ENCODE assay signal across 2 cellular contexts in the genomic region with DNA sequence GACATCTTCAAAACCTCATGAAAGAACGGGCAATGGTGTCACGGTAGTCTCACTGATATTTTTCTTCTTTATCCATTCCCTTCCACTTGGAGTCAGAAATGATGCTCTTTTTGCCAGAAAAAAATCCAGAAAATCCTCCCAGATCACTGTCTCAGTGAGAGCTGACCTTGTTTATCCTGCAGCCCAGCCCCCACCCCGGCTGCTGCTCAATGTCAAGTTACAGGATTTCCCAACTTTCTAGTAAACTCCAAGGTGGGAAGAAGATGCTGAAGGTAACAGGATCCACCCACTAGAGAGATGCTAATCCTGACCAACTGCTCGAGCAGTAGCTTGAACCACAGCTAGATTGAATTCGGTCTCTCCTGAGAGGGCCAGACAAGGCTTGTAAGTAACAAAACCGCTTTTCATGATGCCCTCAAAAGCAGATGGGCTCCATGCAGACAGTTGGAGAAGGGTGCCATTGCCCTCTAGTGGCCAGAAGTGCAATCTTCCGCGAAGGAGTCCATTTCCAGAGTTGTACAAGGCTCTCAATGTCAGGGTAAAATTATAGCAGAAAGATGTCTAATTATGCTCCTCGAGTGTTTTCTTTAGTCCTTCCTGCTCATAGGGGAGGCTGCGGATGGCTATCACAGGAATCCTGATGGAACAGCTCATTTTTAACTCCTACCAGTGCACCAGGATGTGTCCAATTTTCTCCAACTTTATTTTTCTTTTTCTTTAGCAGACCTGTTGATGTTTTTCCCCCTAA.
TF ChIP-seq lines count a peak whose summit lies in the region.

No MANE protein-coding gene starts in this region.

TF ChIP-seq in SK-N-SH treated with all-trans-retinoic acid at 6 μM for 48 hours, 23 proteins besides CTCF, POLR2A, EP300 and RAD21:
- TF ChIP-seq POU6F1 (CRISPR knock-in tag; IDR thresholded peaks at IDR 0.05; ENCODE audit: borderline replicate concordance, low read depth) (no peak), CSDC2 (CRISPR knock-in tag; IDR thresholded peaks at IDR 0.05) (no peak), TSHZ2 (CRISPR knock-in tag; IDR thresholded peaks at IDR 0.05) (no peak)

TF ChIP-seq in endothelial cell of umbilical vein, 7 proteins besides CTCF, POLR2A, EP300 and RAD21 (continued from another document):
- TF ChIP-seq, protein P1, sequence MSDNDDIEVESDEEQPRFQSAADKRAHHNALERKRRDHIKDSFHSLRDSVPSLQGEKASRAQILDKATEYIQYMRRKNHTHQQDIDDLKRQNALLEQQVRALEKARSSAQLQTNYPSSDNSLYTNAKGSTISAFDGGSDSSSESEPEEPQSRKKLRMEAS (IDR thresholded peaks at IDR 0.05; ENCODE audit: insufficient read depth, insufficient read length), result no peak
- TF ChIP-seq MYC (IDR thresholded peaks at IDR 0.05; ENCODE audit: low read depth, low read length), result no peak
- no peak for TF ChIP-seq EZH2 (IDR thresholded peaks at IDR 0.05; ENCODE audit: borderline replicate concordance, low read depth, low read length, severe bottlenecking)
TF ChIP-seq in endothelial cell of umbilical vein: peak in this region for 0.
